8 cellular contexts compared by ENCODE assay signal in genomic region chr17:61402978-61403845, GRCh38. TPM values are rescaled to one million over a fixed set of nuclear protein-coding genes. Genes with fewer than 3 reads are reported as not detected.
A peak's percentile ranks its signal among the peaks of the same experiment; 100 is the strongest.
DNase-seq lines count a peak whose midpoint lies in the region; ATAC-seq and TF ChIP-seq lines count a peak whose summit lies in the region.
"Had no signal": no experiment of that assay in that cellular context is flagged by ENCODE, and none has a peak within 500 bp of the region (broad histone marks: within the 10 kb centered on the region; RNA-seq: fewer than 3 reads in every experiment).

No MANE protein-coding gene starts in this region.

- no peaks in the 10 kb centered on the region for H3K27me3 ChIP-seq in right cardiac atrium (ENCODE audit: control insufficient read depth, insufficient read depth)
- H3K27me3 ChIP-seq in Caco-2 (replicated peaks; ENCODE audit: control insufficient read depth, insufficient read depth, low read length): no peaks in the 10 kb centered on the region

- H3K27me3 Mint-ChIP-seq in T-helper 17 cell (peaks cover 63% of the 10 kb centered on the region), Caco-2 (ENCODE audit: insufficient read depth, unreplicated experiment) (no peaks in the 10 kb centered on the region)

- CTCF ChIA-PET in Caco-2 (lab: Charles Lee): interaction anchor here (0.6 kb wide), 1 partner anchor 484 kb away, joined by 4 read pairs; no protein-coding TSS in a partner anchor

- no TSS peak for BruUV-seq in Caco-2 (replicated peaks; lab: Mats Ljungman, UMichigan)

- peak; percentile 75 for DNase-seq in NCI-H1092 (lab: John Stamatoyannopoulos, UW)
- no peak for DNase-seq in T-helper 17 cell
- DNase-seq in right cardiac atrium: peak in 1 of 3 donors; percentile 67
- no peak for DNase-seq in NK-92 (lab: John Stamatoyannopoulos, UW; ENCODE audit: unreplicated experiment)
- no peak for DNase-seq in NCI-H187 treated with DMSO at 0.1 percent for 48 hours (lab: John Stamatoyannopoulos, UW)
- no peak for DNase-seq in Caco-2

- H3K27ac ChIP-seq in right cardiac atrium (ENCODE audit: low read length): peak overlapping the region; percentile 25

- peak overlapping the region; percentile 93 for H3K27ac Mint-ChIP-seq in T-helper 17 cell
- no peak overlapping the region for H3K27ac Mint-ChIP-seq in Caco-2 (ENCODE audit: unreplicated experiment)

- 41% methylated on average over 57 of the region's 57 CpGs for WGBS in right cardiac atrium

- intact Hi-C loops in right cardiac atrium (cut with DNase I): no loop called here
- intact Hi-C loops in Caco-2 (cut with micrococcal nuclease; ENCODE audit: unreplicated experiment): no loop called here

- peaks cover 5% of the 10 kb centered on the region for H3K36me3 Mint-ChIP-seq in T-helper 17 cell (ENCODE audit: low read depth)
- H3K36me3 Mint-ChIP-seq in Caco-2 (ENCODE audit: insufficient read depth, unreplicated experiment): peaks cover 14% of the 10 kb centered on the region

- TF ChIP-seq CTCF in subcutaneous adipose tissue (IDR thresholded peaks at IDR 0.05; ENCODE audit: low read depth): peak; percentile 73
- no peak for TF ChIP-seq CTCF in Caco-2 (IDR thresholded peaks at IDR 0.05; ENCODE audit: insufficient read depth in 1 of 2, low read depth in 1 of 2, low read length in 1 of 2, severe bottlenecking in 1 of 2, unreplicated experiment in 1 of 2)

- peak overlapping the region; percentile 25 for H3K4me3 ChIP-seq in right cardiac atrium (ENCODE audit: low read length)
- H3K4me3 ChIP-seq in Caco-2 (ENCODE audit: low read depth, low read length): no peak overlapping the region

- no peaks in the 10 kb centered on the region for H3K36me3 ChIP-seq in Caco-2 (ENCODE audit: control insufficient read depth, insufficient read depth, low read length)

- H3K4me1 Mint-ChIP-seq in T-helper 17 cell (peaks cover 30% of the 10 kb centered on the region), Caco-2 (ENCODE audit: low read depth, unreplicated experiment) (no peaks in the 10 kb centered on the region)

- ATAC-seq in T-helper 17 cell (peak; percentile 40), right cardiac atrium (no peak)

- H3K4me1 ChIP-seq in right cardiac atrium (ENCODE audit: control insufficient read depth, insufficient read depth, low read length) (no peaks in the 10 kb centered on the region), Caco-2 (no peaks in the 10 kb centered on the region)

- H3K9me3 ChIP-seq in T-helper 17 cell (ENCODE audit: control insufficient read depth, low read length, poor library complexity, severe bottlenecking): no peaks in the 10 kb centered on the region
- no peaks in the 10 kb centered on the region for H3K9me3 ChIP-seq in right cardiac atrium (ENCODE audit: control insufficient read depth, low read length)
- no peaks in the 10 kb centered on the region for H3K9me3 ChIP-seq in Caco-2

- H3K4me3 Mint-ChIP-seq in T-helper 17 cell (peak overlapping the region; percentile 71), Caco-2 (ENCODE audit: unreplicated experiment) (no peak overlapping the region)

- no peaks in the 10 kb centered on the region for H3K9me3 Mint-ChIP-seq in Caco-2 (ENCODE audit: unreplicated experiment)
- H3K9me3 Mint-ChIP-seq: activated naive CD4-positive, alpha-beta T cell treated with anti-CD3 and anti-CD28 coated beads, Interleukin-2, amount 50 U/mL, for 72 hours had no signal

- POLR2A ChIA-PET in Caco-2 (lab: Charles Lee): no interaction called here

RNA-seq across cellular contexts. Expression of gene TBX2, which starts 3.6 kb away (rescaled TPM):
- total RNA-seq in T-helper 17 cell (under 1 TPM in 1 of 2 donors, not detected in 1; 0.50 TPM), right cardiac atrium (10 to 100 TPM in 2 of 4 donors, 1 to 10 TPM in 2; 5.9 to 12.4 (median 8.1) TPM), subcutaneous adipose tissue (10 to 100 TPM in 1 of 4 donors, 1 to 10 TPM in 3; 2.5 to 16.2 (median 4.1) TPM), Caco-2 (2022) (8.9 and 11.5 TPM in 2 replicates)
- polyA plus RNA-seq in right cardiac atrium: 9.5 TPM
- total RNA-seq: activated naive CD4-positive, alpha-beta T cell treated with anti-CD3 and anti-CD28 coated beads, Interleukin-2, amount 50 U/mL, for 72 hours had no signal

RNA-seq across cellular contexts. Expression of gene TBX4, which starts 49.0 kb away (rescaled TPM):
- total RNA-seq in T-helper 17 cell: not detected
- not detected for total RNA-seq in right cardiac atrium
- polyA plus RNA-seq in right cardiac atrium: 0.11 TPM
- 1 to 10 TPM in 2 of 4 donors, not detected in 2; 1.1 to 4.7 TPM for total RNA-seq in subcutaneous adipose tissue
- total RNA-seq in Caco-2 (2022): 2.5 TPM in 2 replicates
- total RNA-seq: activated naive CD4-positive, alpha-beta T cell treated with anti-CD3 and anti-CD28 coated beads, Interleukin-2, amount 50 U/mL, for 72 hours had no signal
